ENCODE assay signal across 25 cellular contexts in genomic region chr1:189764391-189765320, GRCh38.
"Had no signal": no experiment of that assay in that cellular context is flagged by ENCODE, and none has a peak within 500 bp of the region (broad histone marks: within the 10 kb centered on the region; RNA-seq: fewer than 3 reads in every experiment).

No MANE protein-coding gene starts in this region.

- FAIRE-seq: TTC549 had no signal

- DNase-seq: activated CD4-positive, alpha-beta T cell treated with anti-CD3 and anti-CD28 coated beads for 1 hour; activated CD4-positive, alpha-beta T cell treated with anti-CD3 and anti-CD28 coated beads, Interleukin-2, amount 50 U/mL, for 1 hour; activated CD8-positive, alpha-beta T cell treated with anti-CD3 and anti-CD28 coated beads, Interleukin-2, amount 10 ng/mL, durations not matched to agents 7 days and 5 days; activated gamma-delta T cell; activated naive CD4-positive, alpha-beta T cell treated with anti-CD3 and anti-CD28 coated beads, Interleukin-2, amount 50 U/mL, for 16 hours; activated naive CD8-positive, alpha-beta T cell treated with anti-CD3 and anti-CD28 coated beads, Interleukin-2, amount 50 U/mL, for 24 hours; body of pancreas; heart right ventricle; immature natural killer cell; naive thymus-derived CD8-positive, alpha-beta T cell; retina; sigmoid colon; stimulated activated CD4-positive, alpha-beta T cell treated with anti-CD3 and anti-CD28 coated beads, Interleukin-15, amount 100 ng/mL, for 24 hours; stimulated activated CD8-positive, alpha-beta memory T cell treated with anti-CD3 and anti-CD28 coated beads, Interleukin-4, amount 100 ng/mL, for 48 hours; stimulated activated naive CD4-positive, alpha-beta T cell; WERI-Rb-1 had no signal

- H3K36me3 ChIP-seq: cardiac muscle cell, heart right ventricle, sigmoid colon, thoracic aorta, vagina, WERI-Rb-1 had no signal

- ATAC-seq: activated CD8-positive, alpha-beta T cell treated with anti-CD3 and anti-CD28 coated beads, Interleukin-2, amount 10 ng/mL, durations not matched to agents 7 days and 5 days; activated naive CD8-positive, alpha-beta T cell treated with anti-CD3 and anti-CD28 coated beads, Interleukin-2, amount 50 U/mL, for 24 hours; body of pancreas; heart right ventricle; left lobe of liver; naive thymus-derived CD8-positive, alpha-beta T cell had no signal

- H3K27ac Mint-ChIP-seq: activated CD8-positive, alpha-beta T cell treated with anti-CD3 and anti-CD28 coated beads, Interleukin-2, amount 10 ng/mL, durations not matched to agents 7 days and 5 days; activated naive CD8-positive, alpha-beta T cell treated with anti-CD3 and anti-CD28 coated beads, Interleukin-2, amount 50 U/mL, for 24 hours; activated T-helper 1 cell treated with anti-CD3 and anti-CD28 coated beads, Interleukin-12 subunit alpha, Interleukin-12 subunit beta, Interleukin-2, Interleukin-4 antibody, amounts not matched to agents 30 ng/mL and 10 ng/mL and 1 ng/mL, durations not matched to agents 14 hours and 24 hours and 36 hours; immature natural killer cell; naive thymus-derived CD8-positive, alpha-beta T cell; progenitor cell of endocrine pancreas; type B pancreatic cell had no signal

- H3K4me3 ChIP-seq: body of pancreas, cardiac muscle cell, heart right ventricle, sigmoid colon, smooth muscle cell, thoracic aorta, vagina had no signal

- H3K27me3 ChIP-seq: body of pancreas, cardiac muscle cell, heart right ventricle, sigmoid colon, vagina had no signal

- H3K4me2 ChIP-seq: smooth muscle cell had no signal

- H3K4me1 Mint-ChIP-seq: activated naive CD8-positive, alpha-beta T cell treated with anti-CD3 and anti-CD28 coated beads, Interleukin-2, amount 50 U/mL, for 24 hours; immature natural killer cell; naive thymus-derived CD8-positive, alpha-beta T cell had no signal

- H3K4me3 Mint-ChIP-seq: activated CD8-positive, alpha-beta T cell treated with anti-CD3 and anti-CD28 coated beads, Interleukin-2, amount 10 ng/mL, durations not matched to agents 7 days and 5 days; activated naive CD8-positive, alpha-beta T cell treated with anti-CD3 and anti-CD28 coated beads, Interleukin-2, amount 50 U/mL, for 24 hours; activated T-helper 1 cell treated with anti-CD3 and anti-CD28 coated beads, Interleukin-12 subunit alpha, Interleukin-12 subunit beta, Interleukin-2, Interleukin-4 antibody, amounts not matched to agents 30 ng/mL and 10 ng/mL and 1 ng/mL, durations not matched to agents 14 hours and 24 hours and 36 hours; immature natural killer cell; naive thymus-derived CD8-positive, alpha-beta T cell; type B pancreatic cell had no signal

- H3K9me3 ChIP-seq: body of pancreas, sigmoid colon, thoracic aorta, vagina had no signal

- H3K27me3 Mint-ChIP-seq: activated naive CD8-positive, alpha-beta T cell treated with anti-CD3 and anti-CD28 coated beads, Interleukin-2, amount 50 U/mL, for 24 hours; naive thymus-derived CD8-positive, alpha-beta T cell; progenitor cell of endocrine pancreas; type B pancreatic cell had no signal

- H3K4me1 ChIP-seq: body of pancreas, heart right ventricle, sigmoid colon, vagina had no signal

- H3K9me3 Mint-ChIP-seq: type B pancreatic cell had no signal

- H3K27ac ChIP-seq: body of pancreas, cardiac muscle cell, heart right ventricle, sigmoid colon, thoracic aorta, vagina, WERI-Rb-1 had no signal
